ENCODE assay signal across 9 cellular contexts in the genomic region with DNA sequence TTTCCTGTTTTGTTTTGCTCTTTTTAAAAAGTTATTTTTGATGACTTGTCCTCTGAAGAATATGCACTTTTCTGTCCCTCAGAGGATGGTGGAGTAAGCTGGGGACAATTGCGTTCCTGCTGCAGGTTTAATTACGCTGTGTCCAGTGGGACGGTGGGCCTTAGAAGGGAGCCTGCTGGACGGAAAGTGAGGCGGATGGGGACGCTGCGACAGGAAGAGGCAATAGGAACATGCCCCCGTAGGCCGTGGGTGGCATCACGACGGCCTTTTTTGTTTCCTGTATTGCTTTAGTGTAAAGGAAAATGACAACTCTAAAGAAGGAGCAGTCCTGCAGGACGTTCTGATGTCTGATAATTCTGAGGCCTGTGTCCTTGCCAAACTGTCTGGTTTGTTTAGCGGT.
DNase-seq lines count a peak whose midpoint lies in the region; ATAC-seq and TF ChIP-seq lines count a peak whose summit lies in the region.
"Had no signal": no experiment of that assay in that cellular context is flagged by ENCODE, and none has a peak within 500 bp of the region (broad histone marks: within the 10 kb centered on the region; RNA-seq: fewer than 3 reads in every experiment).

No MANE protein-coding gene starts in this region.

- H3K27ac ChIP-seq in HCT116 (ENCODE audit: low read depth, low read length) = no peak overlapping the region

- 0 out of 6 replicates have a peak, but pooled peaks of 2 of the 3 experiments have one; percentile 3 to 19 for TF ChIP-seq CTCF in HCT116 (IDR thresholded peaks at IDR 0.05 in 2 of 3, conservative IDR thresholded peaks at IDR 0.05 in 1 of 3; ENCODE audit: borderline replicate concordance in 1 of 3, insufficient read depth in 1 of 3, low read depth in 2 of 3, low read length in 2 of 3)

- no peaks in the 10 kb centered on the region for H3K9me3 ChIP-seq in HCT116 (ENCODE audit: control insufficient read depth in 1 of 2, insufficient read depth in 1 of 2, low read depth in 1 of 2, low read length in 2 of 2)
- H3K9me3 ChIP-seq: MG63 had no signal

- H3K4me1 ChIP-seq in HCT116 (ENCODE audit: control insufficient read depth in 1 of 2, insufficient read depth in 2 of 2, low read length in 2 of 2) = no peaks in the 10 kb centered on the region

- CTCF ChIA-PET in HCT116 (lab: Charles Lee) = no interaction called here

- H3K4me3 ChIP-seq in HCT116 (replicated peaks in 1 of 2; ENCODE audit: low read depth in 1 of 2, low read length in 2 of 2) = no peak overlapping the region
- H3K4me3 ChIP-seq: MG63 had no signal

- intact Hi-C loops in HCT116 (cut with micrococcal nuclease) = no loop called here

- no peak for TF ChIP-seq POLR2A in HCT116 (IDR thresholded peaks at IDR 0.05; ENCODE audit: borderline replicate concordance, extremely low read depth, insufficient read depth, insufficient read length)

- no TSS peak for BruUV-seq in HCT116 (replicated peaks; lab: Mats Ljungman, UMichigan)

- H3K27me3 ChIP-seq in HCT116 (ENCODE audit: insufficient read depth, low read length) = no peaks in the 10 kb centered on the region
- H3K27me3 ChIP-seq: MG63 had no signal

- POLR2A ChIA-PET in HCT116 (lab: Charles Lee) = no interaction called here

- no peak overlapping the region for H3K4me2 ChIP-seq in HCT116 (ENCODE audit: low read length)

- DNase-seq in HCT116 (ENCODE audit: low read depth, low spot score) (no peak), ACHN (no peak), HT-29 (ENCODE audit: low spot score) (no peak), retina (no peak), NCI-H1436 (lab: John Stamatoyannopoulos, UW) (no peak)
- DNase-seq in activated CD4-positive, alpha-beta T cell treated with anti-CD3 and anti-CD28 coated beads for 1 hour = peak; percentile 26
- peak; percentile 36 for DNase-seq in central memory CD4-positive, alpha-beta T cell
- DNase-seq in stimulated activated CD4-positive, alpha-beta T cell treated with anti-CD3 and anti-CD28 coated beads, Interleukin-2, amount 100 ng/mL, for 24 hours = peak; percentile 61 to 68
- DNase-seq: MG63 had no signal

- H3K79me2 ChIP-seq in HCT116 (ENCODE audit: insufficient read depth, low read length) = no peaks in the 10 kb centered on the region

- no peak for TF ChIP-seq RAD21 in HCT116 (IDR thresholded peaks at IDR 0.05; ENCODE audit: low read depth)

- no peaks in the 10 kb centered on the region for H3K36me3 ChIP-seq in HCT116 (ENCODE audit: control insufficient read depth in 1 of 2, insufficient read depth in 2 of 2, low read length in 2 of 2)
- H3K36me3 ChIP-seq: MG63 had no signal

- H3K9me2 ChIP-seq in HCT116 (ENCODE audit: insufficient read depth) = no peaks in the 10 kb centered on the region

- no peak for ATAC-seq in HCT116

- no peaks in the 10 kb centered on the region for H4K20me1 ChIP-seq in HCT116 (ENCODE audit: insufficient read depth)

- RAD21 ChIA-PET in HCT116 (lab: Charles Lee; ENCODE audit: low non-redundant PET in 1 of 2, low total read pairs in 2 of 2, uncharacterized antibody in 2 of 2, unreplicated experiment in 2 of 2) = no interaction called here

- no peak overlapping the region for H2AFZ ChIP-seq in HCT116 (ENCODE audit: low read depth, low read length, poor library complexity, severe bottlenecking)

- in situ Hi-C loops in ACHN (cut with HindIII; ENCODE audit: low pct_ligation_motif_present, low pct_unique_long_range_greater_than_20kb, low sequenced_read_pairs) = no loop called here

- no peak overlapping the region for H3K9ac ChIP-seq in HCT116 (ENCODE audit: low read length)

TF ChIP-seq in HCT116, 20 proteins besides CTCF, POLR2A, EP300 and RAD21:
- TF ChIP-seq CBX3 (IDR thresholded peaks at IDR 0.05; ENCODE audit: low read depth) = no peak
- no peak for TF ChIP-seq JUND (IDR thresholded peaks at IDR 0.05)
- TF ChIP-seq TCF7L2 (IDR thresholded peaks at IDR 0.05; ENCODE audit: borderline replicate concordance, extremely low read depth, insufficient read depth, insufficient read length) = no peak
- no peak for TF ChIP-seq ZFX (IDR thresholded peaks at IDR 0.05)
- TF ChIP-seq SIN3A (IDR thresholded peaks at IDR 0.05; ENCODE audit: low read depth) = no peak
- no peak for TF ChIP-seq SRF (IDR thresholded peaks at IDR 0.05; ENCODE audit: low read depth)
- TF ChIP-seq CEBPB (IDR thresholded peaks at IDR 0.05; ENCODE audit: low read depth) = no peak
- TF ChIP-seq YY1 (IDR thresholded peaks at IDR 0.05; ENCODE audit: extremely low read depth, insufficient replicate concordance, low read depth, low read length) = no peak
- TF ChIP-seq, protein P1, sequence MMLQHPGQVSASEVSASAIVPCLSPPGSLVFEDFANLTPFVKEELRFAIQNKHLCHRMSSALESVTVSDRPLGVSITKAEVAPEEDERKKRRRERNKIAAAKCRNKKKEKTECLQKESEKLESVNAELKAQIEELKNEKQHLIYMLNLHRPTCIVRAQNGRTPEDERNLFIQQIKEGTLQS (IDR thresholded peaks at IDR 0.05) = no peak
- TF ChIP-seq, protein P2, sequence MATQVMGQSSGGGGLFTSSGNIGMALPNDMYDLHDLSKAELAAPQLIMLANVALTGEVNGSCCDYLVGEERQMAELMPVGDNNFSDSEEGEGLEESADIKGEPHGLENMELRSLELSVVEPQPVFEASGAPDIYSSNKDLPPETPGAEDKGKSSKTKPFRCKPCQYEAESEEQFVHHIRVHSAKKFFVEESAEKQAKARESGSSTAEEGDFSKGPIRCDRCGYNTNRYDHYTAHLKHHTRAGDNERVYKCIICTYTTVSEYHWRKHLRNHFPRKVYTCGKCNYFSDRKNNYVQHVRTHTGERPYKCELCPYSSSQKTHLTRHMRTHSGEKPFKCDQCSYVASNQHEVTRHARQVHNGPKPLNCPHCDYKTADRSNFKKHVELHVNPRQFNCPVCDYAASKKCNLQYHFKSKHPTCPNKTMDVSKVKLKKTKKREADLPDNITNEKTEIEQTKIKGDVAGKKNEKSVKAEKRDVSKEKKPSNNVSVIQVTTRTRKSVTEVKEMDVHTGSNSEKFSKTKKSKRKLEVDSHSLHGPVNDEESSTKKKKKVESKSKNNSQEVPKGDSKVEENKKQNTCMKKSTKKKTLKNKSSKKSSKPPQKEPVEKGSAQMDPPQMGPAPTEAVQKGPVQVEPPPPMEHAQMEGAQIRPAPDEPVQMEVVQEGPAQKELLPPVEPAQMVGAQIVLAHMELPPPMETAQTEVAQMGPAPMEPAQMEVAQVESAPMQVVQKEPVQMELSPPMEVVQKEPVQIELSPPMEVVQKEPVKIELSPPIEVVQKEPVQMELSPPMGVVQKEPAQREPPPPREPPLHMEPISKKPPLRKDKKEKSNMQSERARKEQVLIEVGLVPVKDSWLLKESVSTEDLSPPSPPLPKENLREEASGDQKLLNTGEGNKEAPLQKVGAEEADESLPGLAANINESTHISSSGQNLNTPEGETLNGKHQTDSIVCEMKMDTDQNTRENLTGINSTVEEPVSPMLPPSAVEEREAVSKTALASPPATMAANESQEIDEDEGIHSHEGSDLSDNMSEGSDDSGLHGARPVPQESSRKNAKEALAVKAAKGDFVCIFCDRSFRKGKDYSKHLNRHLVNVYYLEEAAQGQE (IDR thresholded peaks at IDR 0.05; ENCODE audit: low read depth) = no peak
- TF ChIP-seq ELF1 (IDR thresholded peaks at IDR 0.05; ENCODE audit: borderline replicate concordance, low read depth) = no peak
- no peak for TF ChIP-seq POLR2AphosphoS5 (IDR thresholded peaks at IDR 0.05; ENCODE audit: low read depth, low read length)

Comparison
In these comparisons a context has a peak if more than half of its experiments do, and no peak if none do; other contexts are left out.
1. DNase-seq: peak in activated CD4-positive, alpha-beta T cell treated with anti-CD3 and anti-CD28 coated beads for 1 hour (single experiment), central memory CD4-positive, alpha-beta T cell (single experiment) and stimulated activated CD4-positive, alpha-beta T cell treated with anti-CD3 and anti-CD28 coated beads, Interleukin-2, amount 100 ng/mL, for 24 hours (2 of 2); none in HCT116 (single experiment), ACHN (single experiment), HT-29 (single experiment), retina (single experiment) and NCI-H1436 (single experiment).